8 cellular contexts compared by ENCODE assay signal in genomic region chr15:64809649-64810498, GRCh38. TPM values are rescaled to one million over a fixed set of nuclear protein-coding genes. Genes with fewer than 3 reads are reported as not detected.
DNase-seq lines count a peak whose midpoint lies in the region; ATAC-seq lines count a peak whose summit lies in the region.

No MANE protein-coding gene starts in this region.

- H3K4me3 Mint-ChIP-seq in activated CD4-positive, alpha-beta memory T cell treated with anti-CD3 and anti-CD28 coated beads for 36 hours, result no peak overlapping the region

- POLR2A ChIA-PET in activated CD4-positive, alpha-beta memory T cell treated with anti-CD3 and anti-CD28 coated beads for 36 hours (lab: Charles Lee), result no interaction called here

- intact Hi-C loops in activated CD4-positive, alpha-beta memory T cell treated with anti-CD3 and anti-CD28 coated beads for 36 hours (cut with micrococcal nuclease), result loop anchor here (1.0 kb wide), 1 partner anchor 79 kb away; no protein-coding TSS in a partner anchor

- peak in 13 of 14 donors; percentile 3 to 70 (median 36) for DNase-seq in C1 segment of cervical spinal cord (lab: John Stamatoyannopoulos, UW)
- peak; percentile 50 for DNase-seq in NCI-H748 treated with DMSO at 0.1 percent for 48 hours (lab: John Stamatoyannopoulos, UW)
- peak; percentile 79 for DNase-seq in activated CD4-positive, alpha-beta memory T cell treated with anti-CD3 and anti-CD28 coated beads for 36 hours
- DNase-seq in effector CD8-positive, alpha-beta T cell (lab: John Stamatoyannopoulos, UW), result peak; percentile 57
- DNase-seq in lung microvascular endothelial cell (ENCODE audit: low read depth in 2 of 2), result peak; percentile 71 to 82
- peak; percentile 15 for DNase-seq in stimulated activated CD8-positive, alpha-beta memory T cell treated with anti-CD3 and anti-CD28 coated beads, Interleukin-12 subunit alpha, Interleukin-12 subunit beta, amount 100 ng/mL, for 4 hours (ENCODE audit: low read depth)

- H3K4me1 Mint-ChIP-seq in activated CD4-positive, alpha-beta memory T cell treated with anti-CD3 and anti-CD28 coated beads for 36 hours (ENCODE audit: low read depth), result no peaks in the 10 kb centered on the region

- no peaks in the 10 kb centered on the region for H3K36me3 Mint-ChIP-seq in activated CD4-positive, alpha-beta memory T cell treated with anti-CD3 and anti-CD28 coated beads for 36 hours

- no peak overlapping the region for H3K27ac Mint-ChIP-seq in activated CD4-positive, alpha-beta memory T cell treated with anti-CD3 and anti-CD28 coated beads for 36 hours

- peaks cover 6% of the 10 kb centered on the region for H3K27me3 Mint-ChIP-seq in activated CD4-positive, alpha-beta memory T cell treated with anti-CD3 and anti-CD28 coated beads for 36 hours

- H3K9me3 Mint-ChIP-seq in activated CD4-positive, alpha-beta memory T cell treated with anti-CD3 and anti-CD28 coated beads for 36 hours, result no peaks in the 10 kb centered on the region

- ATAC-seq in HG02798 (IDR thresholded peaks at IDR 0.05; ENCODE audit: poor library complexity, unreplicated experiment) (peak; percentile 42), GM18861 (IDR thresholded peaks at IDR 0.05; ENCODE audit: unreplicated experiment) (no peak)

- CTCF ChIA-PET in activated CD4-positive, alpha-beta memory T cell treated with anti-CD3 and anti-CD28 coated beads for 36 hours (lab: Charles Lee), result interaction anchor here (0.6 to 12.1 kb wide), 47 partner anchors 8 to 841 kb away, joined by 3 to 168 read pairs (median 4); no protein-coding TSS in a partner anchor

RNA-seq across cellular contexts. Expression of gene PIF1, which starts 15.6 kb away (rescaled TPM):
- 10 to 100 TPM; 23.6 to 30.2 TPM for total RNA-seq in activated CD4-positive, alpha-beta memory T cell treated with anti-CD3 and anti-CD28 coated beads for 36 hours
- total RNA-seq in lung microvascular endothelial cell, result 1.8 and 5.4 TPM in 2 replicates

RNA-seq across cellular contexts. Expression of gene PLEKHO2, which starts 31.8 kb away (rescaled TPM):
- 10 to 100 TPM; 15.3 to 15.6 TPM for total RNA-seq in activated CD4-positive, alpha-beta memory T cell treated with anti-CD3 and anti-CD28 coated beads for 36 hours
- total RNA-seq in lung microvascular endothelial cell, result 47.1 and 62.7 TPM in 2 replicates

RNA-seq across cellular contexts. Expression of gene RBPMS2, which starts 34.5 kb away (rescaled TPM):
- under 1 TPM in 1 of 2 experiments, not detected in 1; 0.12 TPM for total RNA-seq in activated CD4-positive, alpha-beta memory T cell treated with anti-CD3 and anti-CD28 coated beads for 36 hours
- total RNA-seq in lung microvascular endothelial cell, result under 0.01 TPM in 2 replicates

Comparison
In these comparisons a context has a peak if more than half of its experiments do, and no peak if none do; other contexts are left out.
1. DNase-seq: peak in every context shown above with its lines; median percentile 79 in activated CD4-positive, alpha-beta memory T cell treated with anti-CD3 and anti-CD28 coated beads for 36 hours; 76 in lung microvascular endothelial cell; 57 in effector CD8-positive, alpha-beta T cell; 50 in NCI-H748 treated with DMSO at 0.1 percent for 48 hours; 36 in C1 segment of cervical spinal cord; 15 in stimulated activated CD8-positive, alpha-beta memory T cell treated with anti-CD3 and anti-CD28 coated beads, Interleukin-12 subunit alpha, Interleukin-12 subunit beta, amount 100 ng/mL, for 4 hours.